Comparison of ENCODE assay signal across 8 cellular contexts in genomic region chr1:9593492-9594465, GRCh38. TPM values are rescaled to one million over a fixed set of nuclear protein-coding genes. Genes with fewer than 3 reads are reported as not detected.
DNase-seq lines count a peak whose midpoint lies in the region; ATAC-seq and TF ChIP-seq lines count a peak whose summit lies in the region.

No MANE protein-coding gene starts in this region.

- intact Hi-C loops in Right ventricle myocardium inferior (cut with DNase I), result no loop called here

- DNase-seq in COLO668 (lab: John Stamatoyannopoulos, UW; ENCODE audit: unreplicated experiment) (peak; percentile 90), HEK293T (ENCODE audit: extremely low spot score) (peak; percentile 59), NCI-H526 treated with DMSO at 0.1 percent for 48 hours (lab: John Stamatoyannopoulos, UW) (peak; percentile 38), Right ventricle myocardium inferior (ENCODE audit: missing footprints) (peak; percentile 81), progenitor cell of endocrine pancreas (ENCODE audit: low spot score, unreplicated experiment) (peak; percentile 37), cortex of kidney (lab: John Stamatoyannopoulos, UW) (no peak)
- peak; percentile 78 for DNase-seq in activated naive CD4-positive, alpha-beta T cell treated with anti-CD3 and anti-CD28 coated beads, Interleukin-2, amount 10 ng/mL, durations not matched to agents 7 days and 5 days

- ATAC-seq in Right ventricle myocardium inferior, result peak; percentile 25
- ATAC-seq in HG03139 (IDR thresholded peaks at IDR 0.05; ENCODE audit: unreplicated experiment), result no peak

- no peak overlapping the region for H3K4me3 Mint-ChIP-seq in activated naive CD4-positive, alpha-beta T cell treated with anti-CD3 and anti-CD28 coated beads, Interleukin-2, amount 10 ng/mL, durations not matched to agents 7 days and 5 days
- H3K4me3 Mint-ChIP-seq in progenitor cell of endocrine pancreas (ENCODE audit: low read depth), result no peak overlapping the region

- H3K36me3 Mint-ChIP-seq in activated naive CD4-positive, alpha-beta T cell treated with anti-CD3 and anti-CD28 coated beads, Interleukin-2, amount 10 ng/mL, durations not matched to agents 7 days and 5 days, result peaks cover 5% of the 10 kb centered on the region
- peaks cover 1% of the 10 kb centered on the region for H3K36me3 Mint-ChIP-seq in progenitor cell of endocrine pancreas (ENCODE audit: insufficient read depth)

- peaks cover 38% of the 10 kb centered on the region for H3K4me1 Mint-ChIP-seq in activated naive CD4-positive, alpha-beta T cell treated with anti-CD3 and anti-CD28 coated beads, Interleukin-2, amount 10 ng/mL, durations not matched to agents 7 days and 5 days
- H3K4me1 Mint-ChIP-seq in progenitor cell of endocrine pancreas (ENCODE audit: low read depth), result peaks cover 16% of the 10 kb centered on the region

- no peaks in the 10 kb centered on the region for H3K9me3 Mint-ChIP-seq in activated naive CD4-positive, alpha-beta T cell treated with anti-CD3 and anti-CD28 coated beads, Interleukin-2, amount 10 ng/mL, durations not matched to agents 7 days and 5 days
- H3K9me3 Mint-ChIP-seq in progenitor cell of endocrine pancreas (ENCODE audit: low read depth), result no peaks in the 10 kb centered on the region

- CTCF ChIA-PET in HEK293T (lab: Yijun Ruan, JAX), result interaction anchor here (1.4 kb wide), 1 partner anchor 22 kb away, joined by 4 read pairs; no protein-coding TSS in a partner anchor
- CTCF ChIA-PET in activated naive CD4-positive, alpha-beta T cell treated with anti-CD3 and anti-CD28 coated beads, Interleukin-2, amount 10 ng/mL, durations not matched to agents 7 days and 5 days (lab: Charles Lee), result interaction anchor here (1.3 kb wide), 1 partner anchor 22 kb away, joined by 6 read pairs; no protein-coding TSS in a partner anchor

- peak overlapping the region; percentile 28 for H3K27ac Mint-ChIP-seq in activated naive CD4-positive, alpha-beta T cell treated with anti-CD3 and anti-CD28 coated beads, Interleukin-2, amount 10 ng/mL, durations not matched to agents 7 days and 5 days
- peak overlapping the region; percentile 64 for H3K27ac Mint-ChIP-seq in progenitor cell of endocrine pancreas

- no peaks in the 10 kb centered on the region for H3K27me3 Mint-ChIP-seq in activated naive CD4-positive, alpha-beta T cell treated with anti-CD3 and anti-CD28 coated beads, Interleukin-2, amount 10 ng/mL, durations not matched to agents 7 days and 5 days
- no peaks in the 10 kb centered on the region for H3K27me3 Mint-ChIP-seq in progenitor cell of endocrine pancreas

- TF ChIP-seq CTCF in progenitor cell of endocrine pancreas (IDR thresholded peaks at IDR 0.05; ENCODE audit: unreplicated experiment), result no peak

- POLR2A ChIA-PET in HEK293T (lab: Yijun Ruan, JAX), result interaction anchor here (1.3 kb wide), 1 partner anchor 24 kb away, joined by 3 read pairs; no protein-coding TSS in a partner anchor

TF ChIP-seq in HEK293T, 16 proteins besides CTCF, POLR2A, EP300 and RAD21:
- TF ChIP-seq BHLHE40 (IDR thresholded peaks at IDR 0.05; ENCODE audit: borderline replicate concordance) (no peak), PKNOX1 (IDR thresholded peaks at IDR 0.05) (peak; percentile 16; the same call in 1 of the 2 replicates)
TF ChIP-seq in HEK293T: peak in this region for 1.

RNA-seq across cellular contexts. Expression of gene TMEM201, which starts 5.1 kb away (rescaled TPM):
- total RNA-seq in Right ventricle myocardium inferior (17.4 TPM), progenitor cell of endocrine pancreas (24.5 and 24.6 TPM in 2 replicates)

RNA-seq across cellular contexts. Expression of gene SLC25A33, which starts 54.5 kb away (rescaled TPM):
- total RNA-seq in Right ventricle myocardium inferior, result 5.7 TPM
- 7.6 and 7.7 TPM in 2 replicates for total RNA-seq in progenitor cell of endocrine pancreas

RNA-seq across cellular contexts. Expression of gene PIK3CD, which starts 57.8 kb away (rescaled TPM):
- total RNA-seq in Right ventricle myocardium inferior, result 4.1 TPM
- total RNA-seq in progenitor cell of endocrine pancreas, result 13.7 and 15.7 TPM in 2 replicates
